In genomic region chr7:132770055-132770454, GRCh38 we compare ENCODE assay signal across 32 cellular contexts.
"Had no signal": no experiment of that assay in that cellular context is flagged by ENCODE, and none has a peak within 500 bp of the region (broad histone marks: within the 10 kb centered on the region; RNA-seq: fewer than 3 reads in every experiment).

No MANE protein-coding gene starts in this region.

- H3K36me3 Mint-ChIP-seq: stimulated activated effector memory CD8-positive, alpha-beta T cell treated with anti-CD3 and anti-CD28 coated beads, Interleukin-12 subunit alpha, Interleukin-12 subunit beta, amount 100 ng/mL, for 72 hours; type B pancreatic cell had no signal

- H3K27me3 Mint-ChIP-seq: activated CD8-positive, alpha-beta T cell treated with anti-CD3 and anti-CD28 coated beads for 36 hours; activated naive CD8-positive, alpha-beta T cell treated with anti-CD3 and anti-CD28 coated beads, Interleukin-2, amount 10 ng/mL, durations not matched to agents 7 days and 5 days; dendritic cell treated with granulocyte-macrophage colony-stimulating factor and Interleukin-4, amounts not matched to agents 40 ng/mL and 50 ng/mL, for 4 days; stimulated activated naive CD8-positive, alpha-beta T cell treated with anti-CD3 and anti-CD28 coated beads, Interleukin-15, amount 100 ng/mL, for 72 hours had no signal

- H3K4me1 ChIP-seq: esophagus muscularis mucosa, foreskin keratinocyte, heart left ventricle, prostate gland, uterus had no signal

- H3K9me3 ChIP-seq: ovary, prostate gland, uterus had no signal

- ATAC-seq: activated CD8-positive, alpha-beta T cell treated with anti-CD3 and anti-CD28 coated beads for 36 hours; activated T-cell treated with anti-CD3 and anti-CD28 coated beads, Interleukin-2, amount 50 U/mL, for 4 hours; activated T-helper 17 cell treated with anti-CD3 and anti-CD28 coated beads, Interleukin-2, amount 50 U/mL, for 72 hours; foreskin keratinocyte; heart left ventricle; left colon; sciatic nerve; stimulated activated effector memory CD8-positive, alpha-beta T cell treated with anti-CD3 and anti-CD28 coated beads, Interleukin-12 subunit alpha, Interleukin-12 subunit beta, amount 100 ng/mL, for 72 hours; stimulated activated naive CD8-positive, alpha-beta T cell treated with anti-CD3 and anti-CD28 coated beads, Interleukin-15, amount 100 ng/mL, for 72 hours had no signal

- H3K27me3 ChIP-seq: brain microvascular endothelial cell, esophagus muscularis mucosa, foreskin keratinocyte, heart left ventricle, ovary, uterus had no signal

- H3K27ac Mint-ChIP-seq: dendritic cell treated with granulocyte-macrophage colony-stimulating factor and Interleukin-4, amounts not matched to agents 40 ng/mL and 50 ng/mL, for 4 days; stimulated activated effector memory CD8-positive, alpha-beta T cell treated with anti-CD3 and anti-CD28 coated beads, Interleukin-12 subunit alpha, Interleukin-12 subunit beta, amount 100 ng/mL, for 72 hours; type B pancreatic cell had no signal

- H3K4me3 ChIP-seq: esophagus muscularis mucosa, heart left ventricle, ovary, prostate gland, skin epidermis, uterus had no signal

- H3K4me3 Mint-ChIP-seq: activated CD8-positive, alpha-beta T cell treated with anti-CD3 and anti-CD28 coated beads for 36 hours; activated T-cell treated with anti-CD3 and anti-CD28 coated beads, Interleukin-2, amount 50 U/mL, for 4 hours; activated T-helper 17 cell treated with anti-CD3 and anti-CD28 coated beads, Interleukin-2, amount 50 U/mL, for 72 hours; central memory CD8-positive, alpha-beta T cell; dendritic cell treated with granulocyte-macrophage colony-stimulating factor and Interleukin-4, amounts not matched to agents 40 ng/mL and 50 ng/mL, for 4 days; immature natural killer cell; stimulated activated effector memory CD8-positive, alpha-beta T cell treated with anti-CD3 and anti-CD28 coated beads, Interleukin-12 subunit alpha, Interleukin-12 subunit beta, amount 100 ng/mL, for 72 hours; stimulated activated naive CD8-positive, alpha-beta T cell treated with anti-CD3 and anti-CD28 coated beads, Interleukin-15, amount 100 ng/mL, for 72 hours; type B pancreatic cell had no signal

- H3K36me3 ChIP-seq: brain microvascular endothelial cell, esophagus muscularis mucosa, heart left ventricle, ovary, prostate gland, uterus had no signal

- H3K27ac ChIP-seq: brain microvascular endothelial cell, esophagus muscularis mucosa, foreskin keratinocyte, heart left ventricle, ovary, prostate gland, uterus had no signal

- DNase-seq: activated CD4-positive, alpha-beta T cell treated with anti-CD3 and anti-CD28 coated beads, Interleukin-2, amount 50 U/mL, for 1 hour; activated CD4-positive, CD25-positive, alpha-beta regulatory T cell treated with anti-CD3 and anti-CD28 coated beads, Interleukin-2, amount 50 U/mL, for 72 hours; activated CD8-positive, alpha-beta T cell treated with anti-CD3 and anti-CD28 coated beads for 36 hours; activated gamma-delta T cell treated with Interleukin-2 at 50 U/mL for 16 hours; activated naive CD8-positive, alpha-beta T cell treated with anti-CD3 and anti-CD28 coated beads, Interleukin-2, amount 10 ng/mL, durations not matched to agents 7 days and 5 days; activated T-cell treated with anti-CD3 and anti-CD28 coated beads, Interleukin-2, amount 50 U/mL, for 4 hours; amniotic stem cell; brain microvascular endothelial cell; foreskin keratinocyte; heart left ventricle; hypothalamus; immature natural killer cell; kidney; left colon; mammary epithelial cell; ovary; retina; stimulated activated CD4-positive, alpha-beta T cell treated with anti-CD3 and anti-CD28 coated beads, Interleukin-12 subunit alpha, Interleukin-12 subunit beta, amount 100 ng/mL, for 4 hours; stimulated activated CD4-positive, alpha-beta T cell treated with anti-CD3 and anti-CD28 coated beads, Interleukin-4, amount 100 ng/mL, for 1 hour; stimulated activated naive CD8-positive, alpha-beta T cell treated with anti-CD3 and anti-CD28 coated beads, Interleukin-15, amount 100 ng/mL, for 72 hours; substantia nigra; T-helper 9 cell; uterus had no signal

- H3K4me1 Mint-ChIP-seq: central memory CD8-positive, alpha-beta T cell had no signal
